In genomic region chr13:39144941-39145533, GRCh38 we compare ENCODE assay signal across 8 cellular contexts.
DNase-seq lines count a peak whose midpoint lies in the region; ATAC-seq and TF ChIP-seq lines count a peak whose summit lies in the region.

No MANE protein-coding gene starts in this region.

- no peaks in the 10 kb centered on the region for H3K9me3 ChIP-seq in T-helper 17 cell (ENCODE audit: control insufficient read depth, low read length, poor library complexity, severe bottlenecking)

- H3K9me3 Mint-ChIP-seq in T-helper 2 cell treated with Interferon-gamma antibody and Interleukin-4, amounts not matched to agents 5 μg/mL and 100 μg/mL, for 36 hours: no peaks in the 10 kb centered on the region
- peaks cover 9% of the 10 kb centered on the region for H3K9me3 Mint-ChIP-seq in nephron progenitor cell

- TF ChIP-seq CTCF in nephron progenitor cell (IDR thresholded peaks at IDR 0.05): peak; percentile 67

- no peak overlapping the region for H3K27ac Mint-ChIP-seq in T-helper 2 cell treated with Interferon-gamma antibody and Interleukin-4, amounts not matched to agents 5 μg/mL and 100 μg/mL, for 36 hours
- H3K27ac Mint-ChIP-seq in nephron progenitor cell (no peak overlapping the region), T-helper 17 cell (no peak overlapping the region)

- DNase-seq in NCI-H748 (lab: John Stamatoyannopoulos, UW; ENCODE audit: unreplicated experiment): peak; percentile 51
- DNase-seq in NCI-H748 treated with DMSO at 0.1 percent for 48 hours (lab: John Stamatoyannopoulos, UW): no peak
- DNase-seq in HS-27A (ENCODE audit: low read depth): peak; percentile 7
- peak; percentile 12 for DNase-seq in T-helper 2 cell treated with Interferon-gamma antibody and Interleukin-4, amounts not matched to agents 5 μg/mL and 100 μg/mL, for 36 hours (ENCODE audit: low spot score)
- peak; percentile 64 for DNase-seq in fibroblast of gingiva (ENCODE audit: low read depth)
- DNase-seq in nephron progenitor cell: peak; percentile 56
- DNase-seq in T-helper 17 cell: no peak

- peaks cover 4% of the 10 kb centered on the region for H3K4me1 Mint-ChIP-seq in T-helper 2 cell treated with Interferon-gamma antibody and Interleukin-4, amounts not matched to agents 5 μg/mL and 100 μg/mL, for 36 hours (ENCODE audit: low read depth)
- H3K4me1 Mint-ChIP-seq in nephron progenitor cell (no peaks in the 10 kb centered on the region), T-helper 17 cell (peaks cover 5% of the 10 kb centered on the region)

- no peak for ATAC-seq in GM18520 (IDR thresholded peaks at IDR 0.05; ENCODE audit: unreplicated experiment)
- no peak for ATAC-seq in T-helper 17 cell

- H3K36me3 Mint-ChIP-seq in T-helper 2 cell treated with Interferon-gamma antibody and Interleukin-4, amounts not matched to agents 5 μg/mL and 100 μg/mL, for 36 hours (ENCODE audit: low read depth): no peaks in the 10 kb centered on the region
- no peaks in the 10 kb centered on the region for H3K36me3 Mint-ChIP-seq in nephron progenitor cell (ENCODE audit: low read depth)
- no peaks in the 10 kb centered on the region for H3K36me3 Mint-ChIP-seq in T-helper 17 cell (ENCODE audit: low read depth)

- peaks cover 23% of the 10 kb centered on the region for H3K27me3 Mint-ChIP-seq in T-helper 2 cell treated with Interferon-gamma antibody and Interleukin-4, amounts not matched to agents 5 μg/mL and 100 μg/mL, for 36 hours (ENCODE audit: low read depth)
- H3K27me3 Mint-ChIP-seq in nephron progenitor cell (ENCODE audit: low read depth, poor library complexity): peaks cover 7% of the 10 kb centered on the region
- peaks cover 49% of the 10 kb centered on the region for H3K27me3 Mint-ChIP-seq in T-helper 17 cell

- H3K4me3 Mint-ChIP-seq in T-helper 2 cell treated with Interferon-gamma antibody and Interleukin-4, amounts not matched to agents 5 μg/mL and 100 μg/mL, for 36 hours: no peak overlapping the region
- H3K4me3 Mint-ChIP-seq in nephron progenitor cell: no peak overlapping the region
- H3K4me3 Mint-ChIP-seq in T-helper 17 cell: no peak overlapping the region

Comparison
In these comparisons a context has a peak if more than half of its experiments do, and no peak if none do; other contexts are left out.
1. DNase-seq: peak in NCI-H748 (single experiment), HS-27A (single experiment), T-helper 2 cell treated with Interferon-gamma antibody and Interleukin-4, amounts not matched to agents 5 μg/mL and 100 μg/mL, for 36 hours (single experiment), fibroblast of gingiva (single experiment) and nephron progenitor cell (single experiment); none in NCI-H748 treated with DMSO at 0.1 percent for 48 hours (single experiment) and T-helper 17 cell (0 of 3).